Comparison of ENCODE assay signal across 1 cellular context in genomic region chr15:67823371-67824156, GRCh38.
A peak's percentile ranks its signal among the peaks of the same experiment; 100 is the strongest.
TF ChIP-seq lines count a peak whose summit lies in the region.

No MANE protein-coding gene starts in this region.

TF ChIP-seq in HEK293, 187 proteins besides CTCF, POLR2A, EP300 and RAD21 (continued from another document):
- TF ChIP-seq REST (tag by site-specific recombination; IDR thresholded peaks at IDR 0.05) (0 out of 2 replicates have a peak, but pooled peaks have one; percentile 26), ZSCAN18 (tag by site-specific recombination; IDR thresholded peaks at IDR 0.05) (no peak), ZNF18 (tag by site-specific recombination; IDR thresholded peaks at IDR 0.05) (no peak), ZBTB26 (tag by site-specific recombination; optimal IDR thresholded peaks at IDR 0.05) (peak; percentile 76), GLI2 (tag by site-specific recombination; IDR thresholded peaks at IDR 0.05; ENCODE audit: borderline replicate concordance, low read depth) (no peak), ZFP3 (tag by site-specific recombination; IDR thresholded peaks at IDR 0.05; ENCODE audit: low read depth) (no peak), ZNF692 (tag by site-specific recombination; IDR thresholded peaks at IDR 0.05) (peak; percentile 35; the same call in 1 of the 2 replicates), IKZF3 (tag by site-specific recombination; IDR thresholded peaks at IDR 0.05) (peak; percentile 52; the same call in 1 of the 2 replicates), BCL11B (tag by site-specific recombination; IDR thresholded peaks at IDR 0.05; ENCODE audit: low read depth) (0 out of 2 replicates have a peak, but pooled peaks have one; percentile 19), MZF1 (tag by site-specific recombination; IDR thresholded peaks at IDR 0.05; ENCODE audit: borderline replicate concordance) (no peak), ZIC2 (tag by site-specific recombination; IDR thresholded peaks at IDR 0.05) (peak; percentile 57), ZBTB48 (tag by site-specific recombination; IDR thresholded peaks at IDR 0.05) (peak; percentile 12; the same call in 1 of the 2 replicates), ZNF311 (tag by site-specific recombination; IDR thresholded peaks at IDR 0.05; ENCODE audit: borderline replicate concordance) (no peak), ZNF362 (tag by site-specific recombination; IDR thresholded peaks at IDR 0.05) (no peak), ZBTB8A (tag by site-specific recombination; IDR thresholded peaks at IDR 0.05) (peak; percentile 77), ZNF169 (tag by site-specific recombination; IDR thresholded peaks at IDR 0.05) (no peak), ZNF660 (tag by site-specific recombination; IDR thresholded peaks at IDR 0.05) (peak; percentile 93), KLF8 (tag by site-specific recombination; IDR thresholded peaks at IDR 0.05) (no peak), ZNF792 (tag by site-specific recombination; IDR thresholded peaks at IDR 0.05) (0 out of 2 replicates have a peak, but pooled peaks have one; percentile 14), ZNF549 (tag by site-specific recombination; IDR thresholded peaks at IDR 0.05) (no peak), ZSCAN30 (tag by site-specific recombination; IDR thresholded peaks at IDR 0.05) (peak; percentile 58), ZNF610 (tag by site-specific recombination; IDR thresholded peaks at IDR 0.05; ENCODE audit: borderline replicate concordance) (peak; percentile 64; the same call in 1 of the 2 replicates), ZNF292 (tag by site-specific recombination; IDR thresholded peaks at IDR 0.05; ENCODE audit: borderline replicate concordance, low read depth) (no peak), MYNN (tag by site-specific recombination; IDR thresholded peaks at IDR 0.05; ENCODE audit: borderline replicate concordance) (no peak), ZNF335 (tag by site-specific recombination; conservative IDR thresholded peaks at IDR 0.05) (peak; percentile 75), ZBTB21 (tag by site-specific recombination; IDR thresholded peaks at IDR 0.05) (no peak), ZNF146 (tag by site-specific recombination; IDR thresholded peaks at IDR 0.05) (no peak), ZNF843 (tag by site-specific recombination; IDR thresholded peaks at IDR 0.05) (no peak), ZNF398 (tag by site-specific recombination; IDR thresholded peaks at IDR 0.05) (peak; percentile 60), ZNF426 (tag by site-specific recombination; IDR thresholded peaks at IDR 0.05) (no peak)
